ENCODE assay signal across 25 cellular contexts in the genomic region with DNA sequence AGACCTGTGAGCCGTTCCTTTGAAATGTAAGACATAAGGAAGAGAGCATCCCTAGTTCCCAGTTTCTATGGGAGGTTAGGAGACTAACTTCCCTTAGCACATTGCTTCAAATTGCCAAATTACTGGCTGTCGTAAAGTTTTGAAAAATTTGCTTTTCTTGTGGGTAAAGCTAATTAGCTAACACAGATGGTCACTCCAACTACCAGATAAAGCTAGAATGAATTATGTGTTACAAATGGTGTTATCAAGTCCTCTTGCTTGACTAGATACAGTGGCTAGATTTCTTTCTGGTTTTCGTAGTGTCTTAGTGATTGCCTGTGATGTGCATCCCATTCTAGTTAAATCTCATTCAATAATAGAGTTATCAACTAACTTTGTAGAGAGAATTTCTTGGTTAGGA.
"Had no signal": no experiment of that assay in that cellular context is flagged by ENCODE, and none has a peak within 500 bp of the region (broad histone marks: within the 10 kb centered on the region; RNA-seq: fewer than 3 reads in every experiment).

No MANE protein-coding gene starts in this region.

- H3K27me3 ChIP-seq: ovary, right lobe of liver, sigmoid colon, stomach, thyroid gland, tibial nerve, upper lobe of left lung, vagina had no signal

- H3K36me3 ChIP-seq: neural progenitor cell, ovary, right lobe of liver, sigmoid colon, stomach, thoracic aorta, thyroid gland, tibial nerve, upper lobe of left lung, vagina had no signal

- ATAC-seq: psoas muscle; right cardiac atrium; right lobe of liver; stimulated activated effector memory CD8-positive, alpha-beta T cell treated with anti-CD3 and anti-CD28 coated beads, Interleukin-12 subunit alpha, Interleukin-12 subunit beta, amount 100 ng/mL, for 72 hours; stimulated activated naive B cell treated with anti-CD40 and anti-IgM and Interleukin-4, amounts not matched to agents 10 μg/mL and 1 μg/mL and 100 μg/mL, for 72 hours had no signal

- H3K9ac ChIP-seq: neural progenitor cell, parathyroid adenoma had no signal

- DNase-seq: occipital lobe; ovary; posterior cingulate gyrus; psoas muscle; right cardiac atrium; right lobe of liver; sigmoid colon; small intestine; stimulated activated CD4-positive, alpha-beta T cell treated with anti-CD3 and anti-CD28 coated beads, Interleukin-15, amount 100 ng/mL, for 24 hours; stimulated activated CD4-positive, alpha-beta T cell treated with anti-CD3 and anti-CD28 coated beads, Interleukin-2, amount 100 ng/mL, for 24 hours; stimulated activated CD4-positive, alpha-beta T cell treated with anti-CD3 and anti-CD28 coated beads, Interleukin-2, amount 100 ng/mL, for 48 hours; stimulated activated CD4-positive, alpha-beta T cell treated with anti-CD3 and anti-CD28 coated beads, Interleukin-4, amount 100 ng/mL, for 24 hours; stimulated activated naive B cell treated with anti-CD40 and anti-IgM and Interleukin-4, amounts not matched to agents 10 μg/mL and 1 μg/mL and 100 μg/mL, for 72 hours; stimulated activated naive CD4-positive, alpha-beta T cell treated with Interleukin-2 at 50 U/mL for 16 hours; stomach; thyroid gland; trophoblast cell; upper lobe of left lung had no signal

- H3K4me1 ChIP-seq: neural progenitor cell, parathyroid adenoma, psoas muscle, right lobe of liver, sigmoid colon, stomach, thyroid gland, tibial nerve, upper lobe of left lung, vagina had no signal

- H3K79me2 ChIP-seq: parathyroid adenoma had no signal

- H3K9me3 ChIP-seq: ovary, psoas muscle, right lobe of liver, sigmoid colon, stomach, thoracic aorta, thyroid gland, tibial nerve, upper lobe of left lung, vagina had no signal

- H3K27ac ChIP-seq: neural progenitor cell, ovary, parathyroid adenoma, psoas muscle, right lobe of liver, sigmoid colon, stomach, thoracic aorta, thyroid gland, tibial nerve, upper lobe of left lung, vagina had no signal

- FAIRE-seq: small intestine, urothelium cell line had no signal

- H3K4me2 ChIP-seq: neural progenitor cell had no signal

- H3K4me3 ChIP-seq: neural progenitor cell, ovary, psoas muscle, right lobe of liver, sigmoid colon, stomach, thoracic aorta, thyroid gland, tibial nerve, upper lobe of left lung, vagina had no signal

- H2AFZ ChIP-seq: neural progenitor cell, parathyroid adenoma had no signal
